ENCODE assay signal across 26 cellular contexts in genomic region chr1:211501671-211502413, GRCh38. TPM values are rescaled to one million over a fixed set of nuclear protein-coding genes. Genes with fewer than 3 reads are reported as not detected.
DNase-seq lines count a peak whose midpoint lies in the region; TF ChIP-seq lines count a peak whose summit lies in the region.
"Had no signal": no experiment of that assay in that cellular context is flagged by ENCODE, and none has a peak within 500 bp of the region (broad histone marks: within the 10 kb centered on the region; RNA-seq: fewer than 3 reads in every experiment).

No MANE protein-coding gene starts in this region.

- no peaks in the 10 kb centered on the region for H3K27me3 ChIP-seq in adrenal gland
- H3K27me3 ChIP-seq: BLaER1 treated with 17β-estradiol and CSF1 and Interleukin-3, amounts not matched to agents 10 nM and 100 nM had no signal

- 72 to 78% (median 75%) methylated on average over 9 of the region's 9 CpGs for WGBS in adrenal gland, 4 donors

- H3K36me3 ChIP-seq in adrenal gland (replicated peaks in 1 of 2), result no peaks in the 10 kb centered on the region
- H3K36me3 ChIP-seq: BLaER1 treated with 17β-estradiol and CSF1 and Interleukin-3, amounts not matched to agents 10 nM and 100 nM; HAP-1 had no signal

- no peak for TF ChIP-seq CTCF in fibroblast of the aortic adventitia (IDR thresholded peaks at IDR 0.05; ENCODE audit: insufficient read depth, low read length)
- no peak for TF ChIP-seq CTCF in adrenal gland (IDR thresholded peaks at IDR 0.05)

- no peak overlapping the region for H3K27ac ChIP-seq in adrenal gland
- H3K27ac ChIP-seq: BLaER1 treated with 17β-estradiol and CSF1 and Interleukin-3, amounts not matched to agents 10 nM and 100 nM; PC-9; SK-N-MC had no signal

- TF ChIP-seq POLR2A in adrenal gland (IDR thresholded peaks at IDR 0.05), result no peak

- in situ Hi-C loops in G401 (cut with HindIII; ENCODE audit: low sequenced_read_pairs) (no loop called here), ACHN (cut with HindIII; ENCODE audit: low pct_ligation_motif_present, low pct_unique_long_range_greater_than_20kb, low sequenced_read_pairs) (no loop called here)

- DNase-seq in G401 (ENCODE audit: low spot score), result peak; percentile 26
- peak; percentile 41 for DNase-seq in NCI-H524 treated with DMSO at 0.1 percent for 48 hours (lab: John Stamatoyannopoulos, UW)
- peak; percentile 23 for DNase-seq in fibroblast of the aortic adventitia (ENCODE audit: low read depth)
- peak; percentile 15 for DNase-seq in pons (ENCODE audit: low spot score)
- DNase-seq in NK-92 treated with Interleukin-12 subunit alpha and Interleukin-12 subunit beta, amount 100 ng/mL, for 24 hours (lab: John Stamatoyannopoulos, UW), result no peak
- DNase-seq in ACHN, result no peak
- no peak for DNase-seq in adrenal gland
- DNase-seq: Caco-2; CD4-positive, alpha-beta memory T cell; DMS153; KBM-7; NCI-H1092; NCI-H1436; NCI-H187 treated with DMSO at 0.1 percent for 48 hours; NCI-H2107; NCI-H774; PC-9; RPMI8226; SHP77 treated with DMSO at 0.1 percent for 48 hours had no signal

- intact Hi-C loops in adrenal gland (cut with DNase I), result no loop called here

- no peaks in the 10 kb centered on the region for H3K9me3 ChIP-seq in adrenal gland (replicated peaks in 1 of 3)
- H3K9me3 ChIP-seq: BLaER1 treated with 17β-estradiol and CSF1 and Interleukin-3, amounts not matched to agents 10 nM and 100 nM; Caco-2; HAP-1 had no signal

- H3K4me3 ChIP-seq in fibroblast of the aortic adventitia (ENCODE audit: low read depth, low read length) (no peak overlapping the region), adrenal gland (no peak overlapping the region)
- H3K4me3 ChIP-seq: BLaER1 treated with 17β-estradiol and CSF1 and Interleukin-3, amounts not matched to agents 10 nM and 100 nM; GM23338; HAP-1; PC-9; SK-N-MC had no signal

- no peaks in the 10 kb centered on the region for H3K4me1 ChIP-seq in adrenal gland (replicated peaks in 1 of 2)
- H3K4me1 ChIP-seq: BLaER1 treated with 17β-estradiol and CSF1 and Interleukin-3, amounts not matched to agents 10 nM and 100 nM; Caco-2; HAP-1 had no signal

RNA-seq across cellular contexts. Expression of gene RD3, which starts 9.9 kb away (rescaled TPM):
- not detected in 2 replicates for total RNA-seq in G401 (2014; rRNA removed; shearing (Covaris generic))
- not detected in 2 replicates for total RNA-seq in fibroblast of the aortic adventitia (ENCODE audit: low replicate concordance)
- total RNA-seq in adrenal gland, result 1 to 10 TPM in 1 of 8 donors, under 1 TPM in 2, not detected in 5; 0.61 to 1.1 (median 0.83) TPM
- 1 to 10 TPM in 2 of 3 donors, under 1 TPM in 1; 0.51 to 2.3 (median 1.5) TPM for polyA plus RNA-seq in adrenal gland
- total RNA-seq: Caco-2; CD4-positive, alpha-beta memory T cell; HepG2; HT-29; NCI-H460 had no signal
- polyA plus RNA-seq: CD4-positive, alpha-beta memory T cell; GM23338; HepG2 had no signal

Comparison
In these comparisons a context has a peak if more than half of its experiments do, and no peak if none do; other contexts are left out.
1. DNase-seq: peak in G401 (single experiment), NCI-H524 treated with DMSO at 0.1 percent for 48 hours (single experiment), fibroblast of the aortic adventitia (single experiment) and pons (single experiment); none in NK-92 treated with Interleukin-12 subunit alpha and Interleukin-12 subunit beta, amount 100 ng/mL, for 24 hours (single experiment), ACHN (single experiment) and adrenal gland (0 of 7).